In the genomic region with DNA sequence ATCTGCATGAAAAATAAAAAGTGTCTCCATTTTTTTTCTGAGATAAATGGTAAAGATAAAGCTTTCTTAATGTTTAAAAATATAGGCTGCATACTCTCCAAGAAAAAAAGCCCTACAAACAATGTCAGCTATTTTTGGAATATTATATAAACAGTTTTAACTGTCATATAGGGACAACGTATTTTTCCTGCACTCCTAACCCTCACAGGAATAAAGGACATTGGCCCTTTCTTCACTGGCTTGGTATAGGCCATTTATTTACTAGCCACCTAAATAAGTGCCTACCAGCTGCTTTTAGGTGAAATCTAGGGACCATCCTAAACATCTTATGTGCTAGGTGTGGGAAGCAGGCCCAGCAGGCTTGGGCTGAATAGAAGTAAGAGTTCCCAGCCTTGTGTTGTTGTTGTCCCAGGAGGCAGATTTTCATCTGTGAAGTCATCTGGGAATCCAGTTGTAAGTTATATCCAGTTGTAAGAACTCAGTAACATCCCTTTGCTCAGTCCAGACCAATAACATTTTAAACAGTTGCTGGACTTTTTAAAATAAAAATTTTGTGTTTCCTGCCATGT, we compare ENCODE assay signal across 10 cellular contexts. TPM values are rescaled to one million over a fixed set of nuclear protein-coding genes. Genes with fewer than 3 reads are reported as not detected.
A peak's percentile ranks its signal among the peaks of the same experiment; 100 is the strongest.
DNase-seq lines count a peak whose midpoint lies in the region; ATAC-seq and TF ChIP-seq lines count a peak whose summit lies in the region.
"Had no signal": no experiment of that assay in that cellular context is flagged by ENCODE, and none has a peak within 500 bp of the region (broad histone marks: within the 10 kb centered on the region; RNA-seq: fewer than 3 reads in every experiment).

No MANE protein-coding gene starts in this region.

- no peak for TF ChIP-seq EP300 in gastroesophageal sphincter (IDR thresholded peaks at IDR 0.05)

- no peak overlapping the region for H3K27ac Mint-ChIP-seq in T-helper 17 cell

- no peak for TF ChIP-seq CTCF in DND-41 (IDR thresholded peaks at IDR 0.05; ENCODE audit: borderline replicate concordance, extremely low read depth, low read length, poor library complexity, severe bottlenecking)
- TF ChIP-seq CTCF in gastroesophageal sphincter (IDR thresholded peaks at IDR 0.05) = no peak
- TF ChIP-seq CTCF in smooth muscle cell (IDR thresholded peaks at IDR 0.05; ENCODE audit: borderline replicate concordance, insufficient read depth, poor library complexity, severe bottlenecking) = no peak

- H3K4me1 ChIP-seq in DND-41 (ENCODE audit: insufficient read depth, low read length) (peaks cover 43% of the 10 kb centered on the region), gastroesophageal sphincter (peaks cover 52 to 100% (median 71%) of the 10 kb centered on the region in 3 donors), smooth muscle cell (ENCODE audit: low read depth) (peaks cover 47% of the 10 kb centered on the region)

- H2AFZ ChIP-seq in DND-41 (ENCODE audit: low read depth, low read length) = no peak overlapping the region
- no peak overlapping the region for H2AFZ ChIP-seq in smooth muscle cell (ENCODE audit: low read depth)

- H3K36me3 Mint-ChIP-seq in T-helper 17 cell (ENCODE audit: low read depth) = peaks cover 6% of the 10 kb centered on the region

- H3K27ac ChIP-seq in DND-41 (ENCODE audit: low read length) (peak overlapping the region; percentile 73), gastroesophageal sphincter (peak overlapping the region; percentile 78 to 91 (median 79)), smooth muscle cell (ENCODE audit: low read depth) (peak overlapping the region; percentile 81)

- ATAC-seq in DND-41 (ENCODE audit: insufficient read depth, low read depth) = no peak
- ATAC-seq in T-helper 17 cell = no peak
- ATAC-seq in gastroesophageal sphincter = no peak
- no peak for ATAC-seq in HG02571 (IDR thresholded peaks at IDR 0.05; ENCODE audit: unreplicated experiment)

- DNase-seq in DND-41 (no peak), T-helper 17 cell (no peak), smooth muscle cell (lab: John Stamatoyannopoulos, UW; ENCODE audit: unreplicated experiment) (no peak), NAMALWA (ENCODE audit: low spot score) (no peak), middle frontal gyrus (ENCODE audit: extremely low spot score, low spot score) (no peak)
- no peak for DNase-seq in activated naive CD4-positive, alpha-beta T cell treated with Interleukin-2 at 50 U/mL for 16 hours
- DNase-seq: NCI-H446 treated with DMSO at 0.1 percent for 48 hours; stimulated activated CD4-positive, alpha-beta T cell treated with anti-CD3 and anti-CD28 coated beads, Interleukin-4, amount 100 ng/mL, for 24 hours had no signal

- WGBS in gastroesophageal sphincter (ENCODE audit: low coverage in 1 of 2), 2 donors = 21 to 25% methylated on average over 1 of the region's 1 CpG
- 23% methylated on average over 1 of the region's 1 CpG for WGBS in smooth muscle cell (ENCODE audit: low lambda C conversion rate)

- no peaks in the 10 kb centered on the region for H3K27me3 Mint-ChIP-seq in T-helper 17 cell

- H3K9me3 ChIP-seq in DND-41 (ENCODE audit: insufficient read depth, low read length, severe bottlenecking) (no peaks in the 10 kb centered on the region), T-helper 17 cell (ENCODE audit: control insufficient read depth, low read length, poor library complexity, severe bottlenecking) (no peaks in the 10 kb centered on the region), gastroesophageal sphincter (no peaks in the 10 kb centered on the region), smooth muscle cell (replicated peaks; ENCODE audit: low read depth) (no peaks in the 10 kb centered on the region)

- H3K4me3 Mint-ChIP-seq in T-helper 17 cell = peak overlapping the region; percentile 52

- H3K36me3 ChIP-seq in DND-41 (ENCODE audit: insufficient read depth, low read length) (peaks cover 23% of the 10 kb centered on the region), gastroesophageal sphincter (peaks cover 0 to 12% of the 10 kb centered on the region in 2 donors), smooth muscle cell (ENCODE audit: low read depth) (no peaks in the 10 kb centered on the region)

- peak overlapping the region; percentile 72 for H3K4me2 ChIP-seq in DND-41 (ENCODE audit: insufficient read depth, low read length)
- H3K4me2 ChIP-seq in smooth muscle cell = peak overlapping the region; percentile 75

- H3K4me3 ChIP-seq in DND-41 (ENCODE audit: low read depth in 1 of 2, low read length in 2 of 2) (peak overlapping the region; percentile 5 to 52; a peak in 3 of 4 replicates), gastroesophageal sphincter (no peak overlapping the region), smooth muscle cell (peak overlapping the region; percentile 5)

- peaks cover 44% of the 10 kb centered on the region for H3K4me1 Mint-ChIP-seq in T-helper 17 cell

- no peak for TF ChIP-seq POLR2A in gastroesophageal sphincter (IDR thresholded peaks at IDR 0.05)

- H3K79me2 ChIP-seq in DND-41 (ENCODE audit: insufficient read depth, low read length) (peaks cover 85% of the 10 kb centered on the region), smooth muscle cell (ENCODE audit: low read depth) (peaks cover 89% of the 10 kb centered on the region)

- no peaks in the 10 kb centered on the region for H3K27me3 ChIP-seq in DND-41 (ENCODE audit: insufficient read depth, low read length, poor library complexity)
- H3K27me3 ChIP-seq in gastroesophageal sphincter = no peaks in the 10 kb centered on the region
- no peaks in the 10 kb centered on the region for H3K27me3 ChIP-seq in smooth muscle cell (ENCODE audit: low read depth)

- H4K20me1 ChIP-seq in DND-41 (ENCODE audit: insufficient read depth, low read length) (peaks cover 27% of the 10 kb centered on the region; the same call in 1 of the 2 replicates), smooth muscle cell (ENCODE audit: low read depth) (peaks cover 90% of the 10 kb centered on the region)

- H3K9ac ChIP-seq in DND-41 (ENCODE audit: low read depth, low read length) (peak overlapping the region; percentile 38), smooth muscle cell (ENCODE audit: low read depth) (no peak overlapping the region)

- peaks cover 27% of the 10 kb centered on the region for H3F3A ChIP-seq in smooth muscle cell (ENCODE audit: low read depth)

RNA-seq across cellular contexts. Expression of gene FOXO3, which starts 21.3 kb away (rescaled TPM):
- 10 to 100 TPM; 22.6 to 34.1 TPM for total RNA-seq in T-helper 17 cell
- total RNA-seq in gastroesophageal sphincter = 100 to 1,000 TPM in 3 of 4 donors, 10 to 100 TPM in 1; 93.7 to 122 (median 114) TPM
- 36.2 and 40.3 TPM in 2 replicates for total RNA-seq in smooth muscle cell
- 34.7 and 35.9 TPM in 2 replicates for polyA plus RNA-seq in smooth muscle cell

Comparison
In these comparisons a context has a peak if more than half of its experiments do, and no peak if none do; other contexts are left out.
1. H3K4me3 ChIP-seq: peak in DND-41 (2 of 2) and smooth muscle cell (single experiment); none in gastroesophageal sphincter (0 of 2).
2. Peak in every context shown above with its lines, with median percentiles within 50 percentile points of each other: H3K27ac ChIP-seq.